ENCODE assay signal across 19 cellular contexts in the genomic region with DNA sequence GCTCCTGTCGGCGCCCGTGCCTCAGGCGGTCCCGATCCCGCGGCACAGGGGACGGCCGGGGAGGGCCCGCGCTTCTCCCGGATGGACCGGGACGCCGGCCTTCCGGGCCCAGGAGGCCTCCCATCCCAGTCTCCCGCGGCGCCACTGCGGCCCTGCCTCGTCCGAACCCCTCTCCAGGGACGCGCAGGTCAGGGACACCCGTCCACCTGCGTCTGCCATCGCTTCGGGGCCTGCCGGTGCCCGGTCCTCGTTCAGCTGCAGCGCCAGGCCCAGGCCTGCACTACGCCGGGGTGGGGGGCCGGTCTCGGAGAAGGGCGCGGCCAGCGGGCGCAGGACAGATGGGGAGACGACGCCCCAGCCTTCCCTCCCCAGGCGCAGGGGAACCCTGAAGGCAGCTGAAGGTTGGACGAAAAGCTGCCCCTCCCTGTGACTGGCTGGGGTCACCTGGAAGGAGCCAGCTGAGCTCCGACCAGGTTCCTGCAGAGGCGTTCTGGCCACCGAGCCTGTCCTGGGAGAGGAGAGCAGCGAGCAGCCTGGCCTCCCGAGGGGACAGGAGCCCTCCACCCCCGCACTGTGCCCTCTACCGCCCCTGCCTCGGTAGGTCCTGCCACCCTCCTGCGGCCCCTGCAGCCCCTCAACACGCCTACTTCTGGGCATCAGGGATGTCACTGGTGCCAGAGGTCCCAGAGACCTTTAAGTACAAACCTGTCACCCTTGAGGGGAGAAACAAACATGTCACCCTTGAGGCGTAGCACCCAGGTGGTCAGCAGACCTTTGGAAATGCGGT.
"Had no signal": no experiment of that assay in that cellular context is flagged by ENCODE, and none has a peak within 500 bp of the region (broad histone marks: within the 10 kb centered on the region; RNA-seq: fewer than 3 reads in every experiment).

No MANE protein-coding gene starts in this region.

- H3K9me3 Mint-ChIP-seq: activated T-cell treated with anti-CD3 and anti-CD28 coated beads, Interleukin-2, amount 50 U/mL, for 72 hours; neural progenitor cell; stimulated activated effector memory CD8-positive, alpha-beta T cell treated with anti-CD3 and anti-CD28 coated beads, Interleukin-12 subunit alpha, Interleukin-12 subunit beta, amount 100 ng/mL, for 72 hours had no signal

- H3K4me3 ChIP-seq: gastrocnemius medialis, lower lobe of right lung, neural progenitor cell, ovary, psoas muscle, skin epidermis, thyroid gland had no signal

- H3K27ac Mint-ChIP-seq: activated T-cell treated with anti-CD3 and anti-CD28 coated beads, Interleukin-2, amount 50 U/mL, for 72 hours; neural progenitor cell; stimulated activated effector memory CD8-positive, alpha-beta T cell treated with anti-CD3 and anti-CD28 coated beads, Interleukin-12 subunit alpha, Interleukin-12 subunit beta, amount 100 ng/mL, for 72 hours had no signal

- H3K9ac ChIP-seq: neural progenitor cell had no signal

- DNase-seq: activated CD4-positive, alpha-beta T cell treated with anti-CD3 and anti-CD28 coated beads for 1 hour; activated CD8-positive, alpha-beta memory T cell treated with anti-CD3 and anti-CD28 coated beads for 24 hours; activated gamma-delta T cell treated with Interleukin-2 at 50 U/mL for 16 hours; activated T-cell treated with anti-CD3 and anti-CD28 coated beads, Interleukin-2, amount 50 U/mL, for 72 hours; gastrocnemius medialis; lower lobe of right lung; midbrain; ovary; psoas muscle; stimulated activated CD4-positive, alpha-beta T cell treated with anti-CD3 and anti-CD28 coated beads, Interleukin-4, amount 100 ng/mL, for 1 hour; T-helper 17 cell; thyroid gland had no signal

- H3K4me1 ChIP-seq: gastrocnemius medialis, lower lobe of right lung, neural progenitor cell, psoas muscle, thyroid gland had no signal

- FAIRE-seq: colon, keratinocyte, urothelium cell line had no signal

- H3K9me3 ChIP-seq: gastrocnemius medialis, lower lobe of right lung, ovary, psoas muscle, thyroid gland had no signal

- H3K36me3 ChIP-seq: gastrocnemius medialis, lower lobe of right lung, neural progenitor cell, ovary, thyroid gland had no signal

- H3K27me3 Mint-ChIP-seq: T-helper 17 cell had no signal

- H3K27me3 ChIP-seq: gastrocnemius medialis, neural progenitor cell, ovary, thyroid gland had no signal

- H3K4me2 ChIP-seq: neural progenitor cell had no signal

- ATAC-seq: gastrocnemius medialis; stimulated activated effector memory CD8-positive, alpha-beta T cell treated with anti-CD3 and anti-CD28 coated beads, Interleukin-12 subunit alpha, Interleukin-12 subunit beta, amount 100 ng/mL, for 72 hours; T-helper 17 cell had no signal

- H2AFZ ChIP-seq: neural progenitor cell had no signal

- H3K36me3 Mint-ChIP-seq: neural progenitor cell had no signal

- H3K4me1 Mint-ChIP-seq: neural progenitor cell had no signal

- H3K4me3 Mint-ChIP-seq: activated T-cell treated with anti-CD3 and anti-CD28 coated beads, Interleukin-2, amount 50 U/mL, for 72 hours; neural progenitor cell; stimulated activated effector memory CD8-positive, alpha-beta T cell treated with anti-CD3 and anti-CD28 coated beads, Interleukin-12 subunit alpha, Interleukin-12 subunit beta, amount 100 ng/mL, for 72 hours; T-helper 17 cell had no signal

- H3K27ac ChIP-seq: gastrocnemius medialis, lower lobe of right lung, neural progenitor cell, ovary, psoas muscle, skin epidermis, thyroid gland, VCaP had no signal
